ENCODE assay signal across 25 cellular contexts in genomic region chr5:4348919-4349318, GRCh38.
"Had no signal": no experiment of that assay in that cellular context is flagged by ENCODE, and none has a peak within 500 bp of the region (broad histone marks: within the 10 kb centered on the region; RNA-seq: fewer than 3 reads in every experiment).

No MANE protein-coding gene starts in this region.

- H3K4me3 ChIP-seq: Peyer's patch had no signal

- H3K27ac ChIP-seq: brain microvascular endothelial cell, Peyer's patch, RWPE1 had no signal

- ATAC-seq: activated CD4-positive, CD25-positive, alpha-beta regulatory T cell treated with anti-CD3 and anti-CD28 coated beads, Interleukin-2, amount 50 U/mL, for 24 hours; activated CD8-positive, alpha-beta T cell treated with anti-CD3 and anti-CD28 coated beads for 36 hours; activated T-cell treated with anti-CD3 and anti-CD28 coated beads, Interleukin-2, amount 50 U/mL, for 72 hours had no signal

- H3K4me3 Mint-ChIP-seq: activated CD8-positive, alpha-beta T cell treated with anti-CD3 and anti-CD28 coated beads for 36 hours; activated naive CD4-positive, alpha-beta T cell treated with anti-CD3 and anti-CD28 coated beads, Interleukin-2, amount 10 ng/mL, durations not matched to agents 7 days and 5 days; activated naive CD8-positive, alpha-beta T cell treated with anti-CD3 and anti-CD28 coated beads for 36 hours; activated T-cell treated with anti-CD3 and anti-CD28 coated beads, Interleukin-2, amount 50 U/mL, for 72 hours; T-helper 1 cell treated with Interleukin-12 subunit alpha and Interleukin-12 subunit beta and Interleukin-4 antibody, amounts not matched to agents 30 μg/mL and 1 μg/mL, for 36 hours had no signal

- H3K27me3 Mint-ChIP-seq: activated CD8-positive, alpha-beta T cell treated with anti-CD3 and anti-CD28 coated beads for 36 hours; activated naive CD4-positive, alpha-beta T cell treated with anti-CD3 and anti-CD28 coated beads, Interleukin-2, amount 10 ng/mL, durations not matched to agents 7 days and 5 days; activated naive CD8-positive, alpha-beta T cell treated with anti-CD3 and anti-CD28 coated beads for 36 hours had no signal

- H3K4me1 ChIP-seq: Peyer's patch had no signal

- H3K9me3 ChIP-seq: Peyer's patch had no signal

- H3K27me3 ChIP-seq: brain microvascular endothelial cell, Peyer's patch had no signal

- H3K36me3 ChIP-seq: brain microvascular endothelial cell, Peyer's patch had no signal

- DNase-seq: activated CD4-positive, alpha-beta T cell treated with anti-CD3 and anti-CD28 coated beads for 4 hours; activated CD8-positive, alpha-beta memory T cell treated with anti-CD3 and anti-CD28 coated beads, Interleukin-2, amount 50 U/mL, for 4 hours; activated CD8-positive, alpha-beta T cell treated with anti-CD3 and anti-CD28 coated beads for 36 hours; activated gamma-delta T cell treated with Interleukin-2 at 50 U/mL for 16 hours; activated naive CD4-positive, alpha-beta T cell treated with anti-CD3 and anti-CD28 coated beads, Interleukin-2, amount 10 ng/mL, durations not matched to agents 7 days and 5 days; activated naive CD8-positive, alpha-beta T cell treated with anti-CD3 and anti-CD28 coated beads for 36 hours; activated T-cell treated with anti-CD3 and anti-CD28 coated beads, Interleukin-2, amount 50 U/mL, for 72 hours; brain microvascular endothelial cell; Kasumi-1; KBM-7; NCI-H1092 treated with DMSO at 0.1 percent for 48 hours; NCI-H1417 treated with DMSO at 0.1 percent for 48 hours; NCI-H1694; NCI-H2029; NCI-H345; NCI-H510A; NCI-H526 treated with DMSO at 0.1 percent for 48 hours; NCI-H82; NK-92 treated with Interleukin-12 subunit alpha and Interleukin-12 subunit beta, amount 100 ng/mL, for 24 hours; Peyer's patch; SHP77 treated with DMSO at 0.1 percent for 48 hours had no signal

- H3K4me1 Mint-ChIP-seq: activated naive CD4-positive, alpha-beta T cell treated with anti-CD3 and anti-CD28 coated beads, Interleukin-2, amount 10 ng/mL, durations not matched to agents 7 days and 5 days; activated naive CD8-positive, alpha-beta T cell treated with anti-CD3 and anti-CD28 coated beads for 36 hours had no signal

- H3K36me3 Mint-ChIP-seq: activated naive CD4-positive, alpha-beta T cell treated with anti-CD3 and anti-CD28 coated beads, Interleukin-2, amount 10 ng/mL, durations not matched to agents 7 days and 5 days; activated naive CD8-positive, alpha-beta T cell treated with anti-CD3 and anti-CD28 coated beads for 36 hours had no signal

- H3K27ac Mint-ChIP-seq: activated CD8-positive, alpha-beta T cell treated with anti-CD3 and anti-CD28 coated beads for 36 hours; activated naive CD4-positive, alpha-beta T cell treated with anti-CD3 and anti-CD28 coated beads, Interleukin-2, amount 10 ng/mL, durations not matched to agents 7 days and 5 days; activated naive CD8-positive, alpha-beta T cell treated with anti-CD3 and anti-CD28 coated beads for 36 hours; activated T-cell treated with anti-CD3 and anti-CD28 coated beads, Interleukin-2, amount 50 U/mL, for 72 hours; activated T-helper 2 cell treated with anti-CD3 and anti-CD28 coated beads, Interferon-gamma antibody, Interleukin-2, Interleukin-4, amounts not matched to agents 10 μg/mL and 5 μg/mL and 100 μg/mL, durations not matched to agents 14 hours and 24 hours and 36 hours; T-helper 1 cell treated with Interleukin-12 subunit alpha and Interleukin-12 subunit beta and Interleukin-4 antibody, amounts not matched to agents 30 μg/mL and 1 μg/mL, for 36 hours had no signal
